In genomic region chr4:87493147-87493546, GRCh38 we compare ENCODE assay signal across 17 cellular contexts. TPM values are rescaled to one million over a fixed set of nuclear protein-coding genes. Genes with fewer than 3 reads are reported as not detected.
"Had no signal": no experiment of that assay in that cellular context is flagged by ENCODE, and none has a peak within 500 bp of the region (broad histone marks: within the 10 kb centered on the region; RNA-seq: fewer than 3 reads in every experiment).

No MANE protein-coding gene starts in this region.

- H2AFZ ChIP-seq: hepatocyte had no signal

- H3K27me3 ChIP-seq: hepatocyte had no signal

- H3K4me3 ChIP-seq: hepatocyte, lower lobe of right lung had no signal

- H3K9me3 ChIP-seq: lower lobe of right lung had no signal

- H3K79me2 ChIP-seq: hepatocyte had no signal

- H3K27ac ChIP-seq: hepatocyte had no signal

- H3K4me2 ChIP-seq: hepatocyte had no signal

- DNase-seq: activated CD4-positive, alpha-beta T cell treated with anti-CD3 and anti-CD28 coated beads, Interleukin-2, amount 50 U/mL, for 48 hours; activated CD4-positive, CD25-positive, alpha-beta regulatory T cell treated with anti-CD3 and anti-CD28 coated beads, Interleukin-2, amount 50 U/mL, for 72 hours; activated effector memory CD4-positive, alpha-beta T cell treated with anti-CD3 and anti-CD28 coated beads, Interleukin-2, amount 50 U/mL, for 16 hours; activated T-cell treated with anti-CD3 and anti-CD28 coated beads, Interleukin-2, amount 50 U/mL, for 4 hours; effector CD8-positive, alpha-beta T cell; kidney; lower lobe of right lung; natural killer cell; occipital lobe; SIG-M5; stimulated activated CD4-positive, alpha-beta T cell treated with anti-CD3 and anti-CD28 coated beads, Interleukin-15, amount 100 ng/mL, for 24 hours; T-helper 2 cell; trophoblast cell had no signal

RNA-seq across cellular contexts. Expression of gene SPARCL1, which starts 36.0 kb away (rescaled TPM):
- total RNA-seq: activated naive CD4-positive, alpha-beta T cell treated with anti-CD3 and anti-CD28 coated beads, Interleukin-2, amount 50 U/mL, for 72 hours; bronchial epithelial cell; mononuclear cell; natural killer cell had no signal
